Comparison of ENCODE assay signal across 9 cellular contexts in genomic region chr2:223510713-223511112, GRCh38.
"Had no signal": no experiment of that assay in that cellular context is flagged by ENCODE, and none has a peak within 500 bp of the region (broad histone marks: within the 10 kb centered on the region; RNA-seq: fewer than 3 reads in every experiment).

No MANE protein-coding gene starts in this region.

- ATAC-seq: HCT116, HepG2, K562 had no signal

- H3K9me3 ChIP-seq: HAP-1 had no signal

- H3K27ac ChIP-seq: GM23248, HL-60 had no signal

- DNase-seq: GM23248, GOT3, H7, HFFc6 had no signal

- H3K36me3 ChIP-seq: HAP-1 had no signal

- H3K4me3 ChIP-seq: GM23248, HAP-1, K562 had no signal

- H3K9ac ChIP-seq: GM23248 had no signal
